Comparison of ENCODE assay signal across 8 cellular contexts in the genomic region with DNA sequence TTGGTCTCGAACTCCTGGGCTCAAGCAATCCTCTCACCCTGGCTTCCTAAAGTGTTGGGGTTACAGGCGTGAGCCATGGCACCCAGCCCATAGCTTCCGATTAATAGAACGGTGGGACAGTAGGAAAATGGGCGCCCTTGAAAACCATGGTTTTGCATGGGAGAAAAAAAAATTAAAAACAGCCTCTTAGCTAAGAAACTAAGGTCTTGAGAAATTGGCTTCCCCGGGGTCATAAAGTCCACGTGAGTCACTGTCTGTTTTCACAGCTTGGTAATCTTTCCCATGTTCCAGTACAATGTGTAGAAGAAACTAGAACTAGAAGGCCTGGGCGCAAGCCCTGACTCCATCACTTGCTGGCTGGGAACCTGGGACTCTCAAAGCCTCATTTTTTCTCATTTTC. TPM values are rescaled to one million over a fixed set of nuclear protein-coding genes. Genes with fewer than 3 reads are reported as not detected.
DNase-seq lines count a peak whose midpoint lies in the region; ATAC-seq and TF ChIP-seq lines count a peak whose summit lies in the region.

No MANE protein-coding gene starts in this region.

- peaks cover 28% of the 10 kb centered on the region for H3K4me1 Mint-ChIP-seq in mesothelial cell of epicardium
- H3K4me1 Mint-ChIP-seq in glutamatergic neuron (ENCODE audit: low read depth, unreplicated experiment), result peaks cover 23% of the 10 kb centered on the region

- ATAC-seq in GM18870 (IDR thresholded peaks at IDR 0.05; ENCODE audit: unreplicated experiment), result no peak

- H3K4me1 ChIP-seq in Loucy (ENCODE audit: insufficient read depth, low read length, poor library complexity, severe bottlenecking), result peaks cover 95% of the 10 kb centered on the region

- H3K27ac Mint-ChIP-seq in mesothelial cell of epicardium (peak overlapping the region; percentile 19), glutamatergic neuron (ENCODE audit: unreplicated experiment) (no peak overlapping the region)

- H3K4me2 ChIP-seq in Loucy (ENCODE audit: low read depth, low read length, poor library complexity, severe bottlenecking), result peak overlapping the region; percentile 88

- H3K9me3 Mint-ChIP-seq in mesothelial cell of epicardium, result peaks cover 20% of the 10 kb centered on the region
- H3K9me3 Mint-ChIP-seq in glutamatergic neuron (ENCODE audit: unreplicated experiment), result peaks cover 7% of the 10 kb centered on the region

- DNase-seq in A172 (ENCODE audit: low spot score), result peak; percentile 27
- peak; percentile 79 for DNase-seq in dermis blood vessel endothelial cell
- DNase-seq in mesothelial cell of epicardium (ENCODE audit: low spot score in 2 of 2, unreplicated experiment in 2 of 2), result no peak
- no peak for DNase-seq in glutamatergic neuron
- no peak for DNase-seq in cerebellum (ENCODE audit: low spot score)
- no peak for DNase-seq in SHP77 (lab: John Stamatoyannopoulos, UW)

- no peak overlapping the region for H2AFZ ChIP-seq in Loucy (ENCODE audit: low read length)

- H3K9me2 ChIP-seq in Loucy (replicated peaks; ENCODE audit: low read depth, low read length), result no peaks in the 10 kb centered on the region

- no peaks in the 10 kb centered on the region for H3K27me3 ChIP-seq in Loucy (ENCODE audit: insufficient read depth, low read length, poor library complexity, severe bottlenecking)

- TF ChIP-seq CTCF in Loucy (conservative IDR thresholded peaks at IDR 0.05; ENCODE audit: low read length) (no peak), mesothelial cell of epicardium (IDR thresholded peaks at IDR 0.05; ENCODE audit: unreplicated experiment) (no peak), glutamatergic neuron (IDR thresholded peaks at IDR 0.05; ENCODE audit: partially characterized antibody, unreplicated experiment) (no peak)

- H3K36me3 Mint-ChIP-seq in mesothelial cell of epicardium (peaks cover 19% of the 10 kb centered on the region), glutamatergic neuron (ENCODE audit: unreplicated experiment) (peaks cover 15% of the 10 kb centered on the region)

- H4K20me1 ChIP-seq in Loucy (ENCODE audit: insufficient read depth, low read length, poor library complexity, severe bottlenecking), result peaks cover 100% of the 10 kb centered on the region

- H3K4me3 ChIP-seq in Loucy (ENCODE audit: low read length, poor library complexity, severe bottlenecking), result peak overlapping the region; percentile 38

- no peaks in the 10 kb centered on the region for H3K27me3 Mint-ChIP-seq in mesothelial cell of epicardium (ENCODE audit: low read depth)
- no peaks in the 10 kb centered on the region for H3K27me3 Mint-ChIP-seq in glutamatergic neuron (ENCODE audit: unreplicated experiment)

- H3K36me3 ChIP-seq in Loucy (ENCODE audit: insufficient read depth, low read length), result peaks cover 91% of the 10 kb centered on the region

- 0 out of 2 replicates have a peak, but pooled peaks cover 13% of the 10 kb centered on the region for H3F3A ChIP-seq in Loucy (ENCODE audit: low read depth)

- H3K4me3 Mint-ChIP-seq in mesothelial cell of epicardium (no peak overlapping the region), glutamatergic neuron (ENCODE audit: unreplicated experiment) (no peak overlapping the region)

- no peak overlapping the region for H3K9ac ChIP-seq in Loucy (ENCODE audit: low read depth, low read length, poor library complexity, severe bottlenecking)

- peaks cover 100% of the 10 kb centered on the region for H3K79me2 ChIP-seq in Loucy (ENCODE audit: insufficient read depth, low read length)

- H3K9me3 ChIP-seq in Loucy (ENCODE audit: insufficient read depth, low read depth, low read length), result no peaks in the 10 kb centered on the region

RNA-seq across cellular contexts. Expression of gene B3GNT2, which starts 20.7 kb away (rescaled TPM):
- total RNA-seq in A172 (2014; rRNA removed; shearing (Covaris generic)), result 37.8 and 42.0 TPM in 2 replicates
- total RNA-seq in dermis blood vessel endothelial cell (30.8 and 31.8 TPM in 2 replicates), mesothelial cell of epicardium (24.8 to 25.0 TPM (median 24.8 TPM) in 3 replicates), glutamatergic neuron (ENCODE audit: unreplicated experiment) (5.7 TPM), cerebellum (9.9 TPM)

Comparison
In these comparisons a context has a peak if more than half of its experiments do, and no peak if none do; other contexts are left out.
1. DNase-seq: peak in A172 (single experiment) and dermis blood vessel endothelial cell (single experiment); none in mesothelial cell of epicardium (0 of 2), glutamatergic neuron (single experiment), cerebellum (single experiment) and SHP77 (0 of 2).